ENCODE assay signal across 8 cellular contexts in genomic region chr22:49992921-49993648, GRCh38. TPM values are rescaled to one million over a fixed set of nuclear protein-coding genes. Genes with fewer than 3 reads are reported as not detected.
DNase-seq lines count a peak whose midpoint lies in the region; ATAC-seq, FAIRE-seq and TF ChIP-seq lines count a peak whose summit lies in the region.

No MANE protein-coding gene starts in this region.

- no peak overlapping the region for H2AFZ ChIP-seq in PC-9

- ATAC-seq in pancreas (peak; percentile 76 to 96 (median 92)), HG03342 (IDR thresholded peaks at IDR 0.05; ENCODE audit: unreplicated experiment) (no peak)

- POLR2A ChIA-PET in PC-9 (lab: Charles Lee; ENCODE audit: unreplicated experiment): interaction anchor here (0.6 kb wide), 1 partner anchor 44 kb away, joined by 4 read pairs; no protein-coding TSS in a partner anchor

- peak overlapping the region; percentile 63 for H3K4me2 ChIP-seq in PC-9

- peak; percentile 87 for TF ChIP-seq CTCF in PC-9 (conservative IDR thresholded peaks at IDR 0.05)
- TF ChIP-seq CTCF in pancreas (IDR thresholded peaks at IDR 0.05): peak; percentile 23 to 55 (median 48)

- 23 to 24% methylated on average over 21 to 23 of the region's 23 CpGs for WGBS in pancreas, 2 donors

- DNase-seq in NCI-H1436 (lab: John Stamatoyannopoulos, UW) (peak; percentile 53), NCI-H1436 treated with DMSO at 0.1 percent for 48 hours (lab: John Stamatoyannopoulos, UW) (no peak), PC-9 (peak; percentile 32 to 52), germinal center (ENCODE audit: low spot score) (peak; percentile 74), pancreas (peak in 5 of 6 donors; percentile 51 to 84 (median 70)), urothelium cell line (ENCODE audit: low spot score) (no peak)
- DNase-seq in activated effector memory CD4-positive, alpha-beta T cell treated with Interleukin-2 at 50 U/mL for 16 hours: peak; percentile 51

- H3K36me3 ChIP-seq in PC-9 (ENCODE audit: low read depth) (no peaks in the 10 kb centered on the region), pancreas (no peaks in the 10 kb centered on the region)

- peaks cover 7% of the 10 kb centered on the region; the same call in 1 of the 2 replicates for H3F3A ChIP-seq in PC-9 (ENCODE audit: insufficient read depth, low read depth)

- no peaks in the 10 kb centered on the region; the same call in 1 of the 2 replicates for H4K20me1 ChIP-seq in PC-9 (ENCODE audit: insufficient read depth)

- H3K79me2 ChIP-seq in PC-9 (ENCODE audit: low read depth): no peaks in the 10 kb centered on the region

- H3K27ac ChIP-seq in PC-9: no peak overlapping the region
- no peak overlapping the region for H3K27ac ChIP-seq in pancreas

- no TSS peak for BruUV-seq in PC-9 (replicated peaks; lab: Mats Ljungman, UMichigan)

- H3K27me3 ChIP-seq in PC-9 (ENCODE audit: insufficient read depth, low read depth) (peaks cover 37% of the 10 kb centered on the region), pancreas (no peaks in the 10 kb centered on the region)

- H3K4me3 ChIP-seq in PC-9: no peak overlapping the region
- H3K4me3 ChIP-seq in pancreas: no peak overlapping the region

- no peaks in the 10 kb centered on the region; the same call in none of the 2 replicates for H3K4me1 ChIP-seq in PC-9 (replicated peaks; ENCODE audit: insufficient read depth)
- no peaks in the 10 kb centered on the region for H3K4me1 ChIP-seq in pancreas

- FAIRE-seq in pancreas (lab: Jason Lieb, UNC): no peak
- FAIRE-seq in urothelium cell line (lab: Jason Lieb, UNC): peak; percentile 40

- CTCF ChIA-PET in PC-9 (lab: Charles Lee): interaction anchor here (0.6 kb wide), 1 partner anchor 15 kb away, joined by 3 read pairs; no protein-coding TSS in a partner anchor

- intact Hi-C loops in PC-9 (cut with micrococcal nuclease; ENCODE audit: unreplicated experiment) (loop anchor here (1.0 to 5.0 kb wide), 3 partner anchors 39 to 226 kb away; no protein-coding TSS in a partner anchor), pancreas (cut with DNase I) (loop anchor here in 1 of 3 donors (5.0 kb wide), 1 partner anchor 61 kb away; no protein-coding TSS in a partner anchor)

- H3K9me3 ChIP-seq in PC-9 (ENCODE audit: insufficient read depth, low read depth): peaks cover 8% of the 10 kb centered on the region; the same call in 1 of the 2 replicates
- no peaks in the 10 kb centered on the region for H3K9me3 ChIP-seq in pancreas

- no peaks in the 10 kb centered on the region for H3K9me2 ChIP-seq in PC-9 (ENCODE audit: insufficient read depth)

RNA-seq across cellular contexts. Expression of gene IL17REL, which starts 19.5 kb away (rescaled TPM):
- total RNA-seq in PC-9 (2021) (not detected in 2 replicates), pancreas (not detected)
- polyA plus RNA-seq in pancreas: not detected

RNA-seq across cellular contexts. Expression of gene PIM3, which starts 32.5 kb away (rescaled TPM):
- total RNA-seq in PC-9 (2021): 67.0 and 84.8 TPM in 2 replicates
- 10 to 100 TPM; 25.8 to 90.1 (median 33.1) TPM for total RNA-seq in pancreas
- 10 to 100 TPM; 55.3 to 82.7 TPM for polyA plus RNA-seq in pancreas

Comparison
In these comparisons a context has a peak if more than half of its experiments do, and no peak if none do; other contexts are left out.
1. DNase-seq: peak in NCI-H1436 (single experiment), PC-9 (2 of 2), activated effector memory CD4-positive, alpha-beta T cell treated with Interleukin-2 at 50 U/mL for 16 hours (single experiment), germinal center (single experiment) and pancreas (5 of 6); none in NCI-H1436 treated with DMSO at 0.1 percent for 48 hours (single experiment) and urothelium cell line (single experiment).